Comparison of ENCODE assay signal across 20 cellular contexts in genomic region chr20:50820515-50821256, GRCh38. TPM values are rescaled to one million over a fixed set of nuclear protein-coding genes. Genes with fewer than 3 reads are reported as not detected.
A peak's percentile ranks its signal among the peaks of the same experiment; 100 is the strongest.
DNase-seq lines count a peak whose midpoint lies in the region; ATAC-seq and TF ChIP-seq lines count a peak whose summit lies in the region.
"Had no signal": no experiment of that assay in that cellular context is flagged by ENCODE, and none has a peak within 500 bp of the region (broad histone marks: within the 10 kb centered on the region; RNA-seq: fewer than 3 reads in every experiment).

No MANE protein-coding gene starts in this region.

- peak overlapping the region; percentile 72 for H3K4me2 ChIP-seq in DOHH2 (ENCODE audit: low read length)
- H3K4me2 ChIP-seq in Loucy (ENCODE audit: low read depth, low read length, poor library complexity, severe bottlenecking) = peak overlapping the region; percentile 7

- no peaks in the 10 kb centered on the region for H3K9me3 ChIP-seq in DOHH2 (ENCODE audit: control insufficient read depth, insufficient read depth, low read length)
- no peaks in the 10 kb centered on the region for H3K9me3 ChIP-seq in Loucy (ENCODE audit: insufficient read depth, low read depth, low read length)
- H3K9me3 ChIP-seq: body of pancreas, colonic mucosa, prostate gland, upper lobe of right lung had no signal

- no peaks in the 10 kb centered on the region for H4K20me1 ChIP-seq in DOHH2 (ENCODE audit: control insufficient read depth, insufficient read depth, low read depth, low read length)
- H4K20me1 ChIP-seq in Loucy (ENCODE audit: insufficient read depth, low read length, poor library complexity, severe bottlenecking) = no peaks in the 10 kb centered on the region

- H3K79me2 ChIP-seq in DOHH2 (ENCODE audit: control insufficient read depth, low read length) (peaks cover 80% of the 10 kb centered on the region), Loucy (ENCODE audit: insufficient read depth, low read length) (no peaks in the 10 kb centered on the region)

- peaks cover 9% of the 10 kb centered on the region for H3K36me3 Mint-ChIP-seq in activated naive CD8-positive, alpha-beta T cell treated with anti-CD3 and anti-CD28 coated beads, Interleukin-2, amount 50 U/mL, for 24 hours (ENCODE audit: low read depth)
- peaks cover 11% of the 10 kb centered on the region for H3K36me3 Mint-ChIP-seq in nephron progenitor cell (ENCODE audit: low read depth)
- H3K36me3 Mint-ChIP-seq in mesothelial cell of epicardium = peaks cover 11% of the 10 kb centered on the region

- H2AFZ ChIP-seq in Loucy (ENCODE audit: low read length) = no peak overlapping the region

- no peak overlapping the region for H3K4me3 Mint-ChIP-seq in activated naive CD8-positive, alpha-beta T cell treated with anti-CD3 and anti-CD28 coated beads, Interleukin-2, amount 50 U/mL, for 24 hours
- H3K4me3 Mint-ChIP-seq in nephron progenitor cell (no peak overlapping the region), mesothelial cell of epicardium (no peak overlapping the region)
- H3K4me3 Mint-ChIP-seq: activated naive CD4-positive, alpha-beta T cell treated with anti-CD3 and anti-CD28 coated beads, Interleukin-2, amount 50 U/mL, for 24 hours had no signal

- H3K27me3 ChIP-seq in DOHH2 (ENCODE audit: control insufficient read depth, low read length) (no peaks in the 10 kb centered on the region), Loucy (ENCODE audit: insufficient read depth, low read length, poor library complexity, severe bottlenecking) (no peaks in the 10 kb centered on the region)
- H3K27me3 ChIP-seq: body of pancreas, colonic mucosa, upper lobe of right lung had no signal

- H3K9me2 ChIP-seq in DOHH2 (replicated peaks; ENCODE audit: control insufficient read depth, low read length) = no peaks in the 10 kb centered on the region
- H3K9me2 ChIP-seq in Loucy (replicated peaks; ENCODE audit: low read depth, low read length) = no peaks in the 10 kb centered on the region

- H3K9ac ChIP-seq in Loucy (ENCODE audit: low read depth, low read length, poor library complexity, severe bottlenecking) = peak overlapping the region; percentile 2

- peak overlapping the region; percentile 95 for H3K27ac ChIP-seq in DOHH2 (ENCODE audit: low read depth, low read length)
- H3K27ac ChIP-seq: body of pancreas, colonic mucosa, prostate gland, upper lobe of right lung had no signal

- H3F3A ChIP-seq in DOHH2 (ENCODE audit: control insufficient read depth, insufficient read depth) (peaks cover 38% of the 10 kb centered on the region), Loucy (ENCODE audit: low read depth) (no peaks in the 10 kb centered on the region)

- peaks cover 3% of the 10 kb centered on the region for H3K9me3 Mint-ChIP-seq in activated naive CD8-positive, alpha-beta T cell treated with anti-CD3 and anti-CD28 coated beads, Interleukin-2, amount 50 U/mL, for 24 hours
- H3K9me3 Mint-ChIP-seq in nephron progenitor cell = no peaks in the 10 kb centered on the region
- no peaks in the 10 kb centered on the region for H3K9me3 Mint-ChIP-seq in mesothelial cell of epicardium
- H3K9me3 Mint-ChIP-seq: activated naive CD4-positive, alpha-beta T cell treated with anti-CD3 and anti-CD28 coated beads, Interleukin-2, amount 50 U/mL, for 24 hours had no signal

- TF ChIP-seq CTCF in DOHH2 (IDR thresholded peaks at IDR 0.05; ENCODE audit: low read depth, low read length, poor library complexity, severe bottlenecking) (no peak), Loucy (conservative IDR thresholded peaks at IDR 0.05; ENCODE audit: low read length) (no peak), nephron progenitor cell (IDR thresholded peaks at IDR 0.05) (no peak), mesothelial cell of epicardium (IDR thresholded peaks at IDR 0.05; ENCODE audit: unreplicated experiment) (no peak)

- DNase-seq in activated naive CD8-positive, alpha-beta T cell treated with anti-CD3 and anti-CD28 coated beads, Interleukin-2, amount 50 U/mL, for 24 hours = no peak
- DNase-seq in nephron progenitor cell (no peak), mesothelial cell of epicardium (ENCODE audit: low spot score in 2 of 2, unreplicated experiment in 2 of 2) (no peak), NCI-H2107 treated with DMSO at 0.1 percent for 48 hours (lab: John Stamatoyannopoulos, UW; ENCODE audit: unreplicated experiment) (no peak)
- DNase-seq in stimulated activated CD4-positive, alpha-beta T cell treated with anti-CD3 and anti-CD28 coated beads, Interleukin-4, amount 100 ng/mL, for 4 hours = no peak
- DNase-seq: activated CD4-positive, CD25-positive, alpha-beta regulatory T cell; colonic mucosa; KG1; kidney glomerular epithelial cell; mesenchymal stem cell; MV-4-11; NCI-H1930; stimulated activated CD4-positive, alpha-beta T cell treated with anti-CD3 and anti-CD28 coated beads, Interleukin-2, amount 100 ng/mL, for 48 hours; upper lobe of right lung had no signal

- ATAC-seq in activated naive CD8-positive, alpha-beta T cell treated with anti-CD3 and anti-CD28 coated beads, Interleukin-2, amount 50 U/mL, for 24 hours = no peak
- no peak for ATAC-seq in GM21786 (IDR thresholded peaks at IDR 0.05; ENCODE audit: unreplicated experiment)
- ATAC-seq: body of pancreas, upper lobe of right lung had no signal

- H3K4me3 ChIP-seq in DOHH2 (ENCODE audit: low read length) (peak overlapping the region; percentile 56), Loucy (ENCODE audit: low read length, poor library complexity, severe bottlenecking) (no peak overlapping the region)
- H3K4me3 ChIP-seq: body of pancreas, colonic mucosa, prostate gland, upper lobe of right lung had no signal

- H3K4me1 Mint-ChIP-seq in activated naive CD8-positive, alpha-beta T cell treated with anti-CD3 and anti-CD28 coated beads, Interleukin-2, amount 50 U/mL, for 24 hours = peaks cover 60% of the 10 kb centered on the region
- H3K4me1 Mint-ChIP-seq in nephron progenitor cell (peaks cover 23% of the 10 kb centered on the region), mesothelial cell of epicardium (peaks cover 13% of the 10 kb centered on the region)

- H3K27ac Mint-ChIP-seq in activated naive CD8-positive, alpha-beta T cell treated with anti-CD3 and anti-CD28 coated beads, Interleukin-2, amount 50 U/mL, for 24 hours = peak overlapping the region; percentile 24
- H3K27ac Mint-ChIP-seq in nephron progenitor cell (peak overlapping the region; percentile 65), mesothelial cell of epicardium (no peak overlapping the region)
- H3K27ac Mint-ChIP-seq: activated naive CD4-positive, alpha-beta T cell treated with anti-CD3 and anti-CD28 coated beads, Interleukin-2, amount 50 U/mL, for 24 hours had no signal

- H3K4me1 ChIP-seq in DOHH2 (ENCODE audit: control insufficient read depth, low read length) = peaks cover 76% of the 10 kb centered on the region
- peaks cover 45% of the 10 kb centered on the region for H3K4me1 ChIP-seq in Loucy (ENCODE audit: insufficient read depth, low read length, poor library complexity, severe bottlenecking)
- H3K4me1 ChIP-seq: upper lobe of right lung had no signal

- H3K36me3 ChIP-seq in DOHH2 (ENCODE audit: control insufficient read depth, low read length) (peaks cover 74% of the 10 kb centered on the region), Loucy (ENCODE audit: insufficient read depth, low read length) (no peaks in the 10 kb centered on the region)
- H3K36me3 ChIP-seq: colonic mucosa, prostate gland, upper lobe of right lung had no signal

- H3K27me3 Mint-ChIP-seq in activated naive CD8-positive, alpha-beta T cell treated with anti-CD3 and anti-CD28 coated beads, Interleukin-2, amount 50 U/mL, for 24 hours = no peaks in the 10 kb centered on the region
- peaks cover 4% of the 10 kb centered on the region for H3K27me3 Mint-ChIP-seq in nephron progenitor cell (ENCODE audit: low read depth, poor library complexity)
- no peaks in the 10 kb centered on the region for H3K27me3 Mint-ChIP-seq in mesothelial cell of epicardium (ENCODE audit: low read depth)
- H3K27me3 Mint-ChIP-seq: activated naive CD4-positive, alpha-beta T cell treated with anti-CD3 and anti-CD28 coated beads, Interleukin-2, amount 50 U/mL, for 24 hours had no signal

RNA-seq across cellular contexts. Expression of gene BCAS4, which starts 25.8 kb away (rescaled TPM):
- 12.9 to 15.9 TPM (median 15.2 TPM) in 3 replicates for total RNA-seq in mesothelial cell of epicardium
